Comparison of ENCODE assay signal across 18 cellular contexts in the genomic region with DNA sequence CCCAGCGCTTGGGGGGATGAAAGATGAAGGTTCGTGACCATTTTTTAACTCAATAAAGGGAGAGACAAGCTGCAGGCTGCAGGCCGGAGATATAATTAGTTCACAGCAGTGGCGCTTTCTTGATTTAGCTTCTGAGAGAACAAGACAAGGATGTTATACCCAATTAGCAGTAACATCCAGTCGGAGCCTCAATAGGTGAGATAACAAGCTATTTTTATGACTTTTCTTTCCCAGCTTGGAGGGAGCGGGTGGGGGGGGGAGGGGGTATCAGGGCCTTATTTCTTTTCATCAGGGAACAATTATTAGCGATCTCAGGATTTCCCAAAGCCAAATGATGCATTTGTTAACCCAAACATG. TPM values are rescaled to one million over a fixed set of nuclear protein-coding genes. Genes with fewer than 3 reads are reported as not detected.
DNase-seq lines count a peak whose midpoint lies in the region; ATAC-seq, FAIRE-seq and TF ChIP-seq lines count a peak whose summit lies in the region.
"Had no signal": no experiment of that assay in that cellular context is flagged by ENCODE, and none has a peak within 500 bp of the region (broad histone marks: within the 10 kb centered on the region; RNA-seq: fewer than 3 reads in every experiment).

No MANE protein-coding gene starts in this region.

- ATAC-seq in HepG2 (no peak), right lobe of liver (no peak), psoas muscle (peak in 3 of 4 donors; percentile 53 to 60 (median 60))
- ATAC-seq: A549 had no signal

- TF ChIP-seq CTCF in HepG2 (CRISPR knock-in tag; IDR thresholded peaks at IDR 0.05) (no peak), right lobe of liver (IDR thresholded peaks at IDR 0.05) (no peak), left ventricle myocardium inferior (IDR thresholded peaks at IDR 0.05; ENCODE audit: borderline replicate concordance) (no peak), psoas muscle (IDR thresholded peaks at IDR 0.05) (no peak)

- in situ Hi-C loops in HepG2 (cut with HindIII; ENCODE audit: extremely low pct_ligation_motif_present, low pct_unique_long_range_greater_than_20kb): no loop called here

- H3K27me3 ChIP-seq in HepG2 (ENCODE audit: control insufficient read depth in 1 of 2, insufficient read depth in 2 of 2, low read length in 2 of 2) (no peaks in the 10 kb centered on the region), right lobe of liver (no peaks in the 10 kb centered on the region), left ventricle myocardium inferior (ENCODE audit: low read depth) (peaks cover 9% of the 10 kb centered on the region), psoas muscle (ENCODE audit: insufficient read depth in 3 of 3, low read length in 2 of 3) (no peaks in the 10 kb centered on the region)

- peak overlapping the region; percentile 40; the same call in 1 of the 2 replicates for H3K9ac ChIP-seq in HepG2 (ENCODE audit: insufficient read depth, low read depth, low read length)

- BruUV-seq in HepG2 (replicated peaks; lab: Mats Ljungman, UMichigan): no TSS peak

- peaks cover 16% of the 10 kb centered on the region for H3K27me3 Mint-ChIP-seq in T-helper 2 cell treated with Interferon-gamma antibody and Interleukin-4, amounts not matched to agents 5 μg/mL and 100 μg/mL, for 36 hours (ENCODE audit: low read depth)

- peaks cover 13% of the 10 kb centered on the region for H3K79me2 ChIP-seq in HepG2 (ENCODE audit: insufficient read depth, low read length)

- no peaks in the 10 kb centered on the region for H4K20me1 ChIP-seq in HepG2 (ENCODE audit: insufficient read depth, low read length)

- H3K27ac ChIP-seq in HepG2 (ENCODE audit: extremely low read length, insufficient read depth, low read length) (peak overlapping the region; percentile 63), right lobe of liver (peak overlapping the region in 1 of 3 donors; percentile 24), left ventricle myocardium inferior (replicated peaks) (peak overlapping the region; percentile 93), psoas muscle (peak overlapping the region; percentile 82)
- H3K27ac ChIP-seq: A549 had no signal

- H2AFZ ChIP-seq in HepG2 (ENCODE audit: low read length): no peak overlapping the region

- CTCF ChIA-PET in HepG2 (lab: Yijun Ruan, JAX; ENCODE audit: low intra/inter-chr PET ratio, low total read pairs): no interaction called here

- no peak overlapping the region for H3K4me3 Mint-ChIP-seq in T-helper 2 cell treated with Interferon-gamma antibody and Interleukin-4, amounts not matched to agents 5 μg/mL and 100 μg/mL, for 36 hours
- H3K4me3 Mint-ChIP-seq: CD4-positive, alpha-beta T cell had no signal

- TF ChIP-seq EP300 in HepG2 (IDR thresholded peaks at IDR 0.05; ENCODE audit: low read depth in 2 of 2, low read length in 2 of 2): no peak
- no peak for TF ChIP-seq EP300 in HepG2 (CRISPR knock-in tag; IDR thresholded peaks at IDR 0.05; ENCODE audit: borderline replicate concordance)

- no peak for TF ChIP-seq RAD21 in HepG2 (CRISPR knock-in tag; IDR thresholded peaks at IDR 0.05)

- WGBS in HepG2 (ENCODE audit: low lambda C conversion rate): 92% methylated on average over 7 of the region's 7 CpGs
- 67% methylated on average over 5 of the region's 7 CpGs for WGBS in right lobe of liver (ENCODE audit: insufficient coverage, low coverage, low lambda C conversion rate, missing lambda C conversion rate)
- WGBS in psoas muscle, 3 donors: 32 to 47% (median 32%) methylated on average over 7 of the region's 7 CpGs

- H3K9me3 ChIP-seq in HepG2 (ENCODE audit: low read length) (no peaks in the 10 kb centered on the region), right lobe of liver (no peaks in the 10 kb centered on the region), left ventricle myocardium inferior (replicated peaks) (no peaks in the 10 kb centered on the region), psoas muscle (no peaks in the 10 kb centered on the region)
- H3K9me3 ChIP-seq: A549 had no signal

- H3K4me2 ChIP-seq in HepG2 (ENCODE audit: low read depth, low read length): peak overlapping the region; percentile 44; the same call in 1 of the 2 replicates
- H3K4me2 ChIP-seq: A549 had no signal

- no peaks in the 10 kb centered on the region for H3K4me1 Mint-ChIP-seq in T-helper 2 cell treated with Interferon-gamma antibody and Interleukin-4, amounts not matched to agents 5 μg/mL and 100 μg/mL, for 36 hours (ENCODE audit: low read depth)

- intact Hi-C loops in HepG2 (cut with micrococcal nuclease; ENCODE audit: unreplicated experiment): no loop called here
- intact Hi-C loops in right lobe of liver (cut with DNase I): no loop called here
- intact Hi-C loops in left ventricle myocardium inferior (cut with micrococcal nuclease): no loop called here
- intact Hi-C loops in psoas muscle (cut with DNase I): loop anchor here in 1 of 2 donors (5.0 kb wide), 2 partner anchors 50 to 120 kb away; no protein-coding TSS in a partner anchor

- H3K36me3 ChIP-seq in HepG2 (replicated peaks in 1 of 2; ENCODE audit: control insufficient read depth in 1 of 2, insufficient read depth in 2 of 2, low read length in 2 of 2) (no peaks in the 10 kb centered on the region; a peak in 1 of 5 replicates), right lobe of liver (no peaks in the 10 kb centered on the region), left ventricle myocardium inferior (no peaks in the 10 kb centered on the region), psoas muscle (ENCODE audit: insufficient read depth in 1 of 2, low read depth in 1 of 2) (no peaks in the 10 kb centered on the region)

- no peak overlapping the region for H3K27ac Mint-ChIP-seq in T-helper 2 cell treated with Interferon-gamma antibody and Interleukin-4, amounts not matched to agents 5 μg/mL and 100 μg/mL, for 36 hours
- H3K27ac Mint-ChIP-seq: CD4-positive, alpha-beta T cell had no signal

- POLR2A ChIA-PET in HepG2 (lab: Yijun Ruan, JAX): interaction anchor here (1.3 to 2.7 kb wide), 4 partner anchors 9 to 40 kb away, joined by 3 to 8 read pairs (median 6); a partner anchor contains a TSS

- TF ChIP-seq POLR2A in HepG2 (IDR thresholded peaks at IDR 0.05; ENCODE audit: insufficient read depth in 1 of 2, low read depth in 2 of 2, low read length in 2 of 2) (no peak), right lobe of liver (IDR thresholded peaks at IDR 0.05) (no peak)

- DNase-seq in HepG2 (ENCODE audit: low spot score) (no peak), right lobe of liver (no peak), left ventricle myocardium inferior (no peak), psoas muscle (no peak), DMS 273 treated with DMSO at 0.1 percent for 48 hours (lab: John Stamatoyannopoulos, UW) (no peak), RKO (ENCODE audit: low spot score) (no peak), SK-N-DZ (ENCODE audit: low spot score) (no peak)
- no peak for DNase-seq in T-helper 2 cell treated with Interferon-gamma antibody and Interleukin-4, amounts not matched to agents 5 μg/mL and 100 μg/mL, for 36 hours (ENCODE audit: low spot score)
- DNase-seq: CD4-positive, alpha-beta T cell; DMS79 treated with DMSO at 0.1 percent for 48 hours; GDM1; GOT3; MV-4-11; NCI-H1436 treated with DMSO at 0.1 percent for 48 hours; NCI-H2227 treated with DMSO at 0.1 percent for 48 hours; NCI-H524 treated with DMSO at 0.1 percent for 48 hours had no signal

- FAIRE-seq in HepG2 (lab: Jason Lieb, UNC): no peak
- FAIRE-seq: A549, HTR-8/SVneo had no signal

- H3K4me3 ChIP-seq in HepG2 (replicated peaks in 1 of 3; ENCODE audit: insufficient read depth in 1 of 3, low read depth in 2 of 3, low read length in 3 of 3): peak overlapping the region in 1 of 3 experiments; percentile 1; a peak in 1 of 6 replicates
- H3K4me3 ChIP-seq in right lobe of liver: no peak overlapping the region
- peak overlapping the region; percentile 33 for H3K4me3 ChIP-seq in left ventricle myocardium inferior
- H3K4me3 ChIP-seq in psoas muscle: no peak overlapping the region
- H3K4me3 ChIP-seq: A549 had no signal

- no peaks in the 10 kb centered on the region for H3K36me3 Mint-ChIP-seq in T-helper 2 cell treated with Interferon-gamma antibody and Interleukin-4, amounts not matched to agents 5 μg/mL and 100 μg/mL, for 36 hours (ENCODE audit: low read depth)

- peaks cover 79% of the 10 kb centered on the region for H3K4me1 ChIP-seq in HepG2 (ENCODE audit: insufficient read depth, low read length)
- H3K4me1 ChIP-seq in right lobe of liver: peaks cover 0 to 48% (median 21%) of the 10 kb centered on the region in 4 donors
- H3K4me1 ChIP-seq in left ventricle myocardium inferior: peaks cover 73% of the 10 kb centered on the region
- H3K4me1 ChIP-seq in psoas muscle: peaks cover 61% of the 10 kb centered on the region
- H3K4me1 ChIP-seq: A549 had no signal

- H3K9me3 Mint-ChIP-seq in T-helper 2 cell treated with Interferon-gamma antibody and Interleukin-4, amounts not matched to agents 5 μg/mL and 100 μg/mL, for 36 hours: no peaks in the 10 kb centered on the region
- H3K9me3 Mint-ChIP-seq: CD4-positive, alpha-beta T cell had no signal

RNA-seq across cellular contexts. Expression of a gene that starts 9.1 kb away (rescaled TPM):
- 7.2 and 9.6 TPM in 2 replicates for total RNA-seq in HepG2 (2016; rRNA removed; fragmentation: Illumina TruSeq; extraction: Trizol)
- 1.9 and 2.5 TPM in 2 replicates for total RNA-seq in HepG2 (2016; cell fraction: cytosol; rRNA removed; fragmentation: Illumina TruSeq; extraction: Trizol; ENCODE audit: low read depth)
- total RNA-seq in HepG2 (2016; cell fraction: insoluble cytoplasmic fraction; rRNA removed; fragmentation: Illumina TruSeq; extraction: Trizol): 5.6 and 8.3 TPM in 2 replicates
- total RNA-seq in HepG2 (2016; cell fraction: membrane; rRNA removed; fragmentation: Illumina TruSeq; extraction: Trizol): 7.5 TPM in 2 replicates
- total RNA-seq in HepG2 (2016; cell fraction: nucleus; rRNA removed; fragmentation: Illumina TruSeq; extraction: Trizol): 7.0 and 7.5 TPM in 2 replicates
- polyA plus RNA-seq in HepG2 (2011; rRNA removed): 2.7 and 3.7 TPM in 2 replicates
- polyA plus RNA-seq in HepG2 (2011; cell fraction: cytosol; rRNA removed): 2.0 and 3.0 TPM in 2 replicates
- 3.8 and 4.7 TPM in 2 replicates for polyA plus RNA-seq in HepG2 (2011; cell fraction: nucleus; rRNA removed)
- 2.5 and 2.9 TPM in 2 replicates for polyA plus RNA-seq in HepG2 (2012)
- 2.5 and 2.6 TPM in 2 replicates for polyA plus RNA-seq in HepG2 (2016; cell fraction: cytosol; fragmentation: Illumina TruSeq; extraction: Trizol; ENCODE audit: low read depth)
- polyA plus RNA-seq in HepG2 (2016; cell fraction: insoluble cytoplasmic fraction; fragmentation: Illumina TruSeq; extraction: Trizol; ENCODE audit: low read depth): 9.4 and 11.8 TPM in 2 replicates
- 8.4 and 9.5 TPM in 2 replicates for polyA plus RNA-seq in HepG2 (2016; cell fraction: membrane; fragmentation: Illumina TruSeq; extraction: Trizol; ENCODE audit: low read depth)
- 9.3 and 9.9 TPM in 2 replicates for polyA plus RNA-seq in HepG2 (2016; cell fraction: nucleus; fragmentation: Illumina TruSeq; extraction: Trizol; ENCODE audit: insufficient read depth, low read depth)
- 2.9 and 8.9 TPM in 2 replicates for polyA minus RNA-seq in HepG2 (2011; rRNA and poly(A)+ RNA removed; ENCODE audit: low replicate concordance)
- 3.6 and 4.0 TPM in 2 replicates for polyA minus RNA-seq in HepG2 (2011; cell fraction: cytosol; rRNA and poly(A)+ RNA removed)
- 7.9 and 8.2 TPM in 2 replicates for polyA minus RNA-seq in HepG2 (2011; cell fraction: nucleus; rRNA and poly(A)+ RNA removed)
- 1 to 10 TPM in 5 of 6 experiments, under 1 TPM in 1; 0.34 to 4.3 (median 1.2) TPM for total RNA-seq in right lobe of liver
- total RNA-seq in left ventricle myocardium inferior: 20.0 TPM
- 1 to 10 TPM; 1.8 to 6.1 (median 5.5) TPM for total RNA-seq in psoas muscle
- 10 to 100 TPM in 1 of 3 donors, 1 to 10 TPM in 1, under 1 TPM in 1; 0.59 to 15.8 (median 3.3) TPM for polyA plus RNA-seq in psoas muscle
- 17.5 and 18.1 TPM in 2 replicates for polyA plus RNA-seq in SK-N-DZ (2014; cell fraction: cytosol; rRNA removed)
- polyA plus RNA-seq in SK-N-DZ (2014; cell fraction: nucleus; rRNA removed): 7.0 and 7.4 TPM in 2 replicates

Comparison
In these comparisons a context has a peak if more than half of its experiments do, and no peak if none do; other contexts are left out.
1. ATAC-seq: peak in psoas muscle (3 of 4); none in HepG2 (single experiment) and right lobe of liver (0 of 4).